Comparison of ENCODE assay signal across 14 cellular contexts in the genomic region with DNA sequence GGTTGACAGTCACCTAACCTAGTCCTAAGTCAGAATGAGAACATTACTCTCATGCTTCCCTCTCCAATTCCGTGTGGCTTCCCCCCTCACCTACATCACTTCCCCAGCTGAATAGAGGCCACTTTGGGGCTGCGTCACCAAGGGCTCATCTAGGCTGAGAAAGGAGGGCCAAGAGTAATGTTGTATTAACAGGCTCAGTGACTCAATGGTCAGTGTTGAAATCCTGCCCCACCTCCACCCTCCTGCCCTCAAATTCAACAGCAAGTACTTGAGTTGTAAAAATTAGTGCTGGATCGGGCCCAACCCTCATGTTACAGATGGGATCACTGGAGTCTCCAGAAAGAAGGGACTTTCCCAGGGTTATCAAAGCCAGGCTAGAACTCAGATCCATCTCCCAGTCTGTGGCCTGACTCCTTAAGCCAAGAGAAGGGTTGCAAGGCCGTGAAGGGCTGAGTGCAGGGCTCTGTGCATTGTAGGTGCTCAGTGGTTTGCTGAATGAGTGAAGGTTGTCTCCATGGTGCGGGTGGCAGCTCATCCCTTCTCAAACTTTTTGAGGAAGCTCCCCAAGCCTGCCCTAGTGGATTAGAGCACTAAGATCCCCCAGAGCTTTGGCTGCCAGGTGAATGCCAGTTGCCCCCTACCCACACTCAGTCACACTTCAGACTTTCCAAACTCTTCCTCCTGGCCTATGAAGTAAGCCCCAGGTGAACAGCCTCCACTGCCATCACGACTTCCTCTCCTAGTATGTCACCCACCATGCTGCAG. TPM values are rescaled to one million over a fixed set of nuclear protein-coding genes. Genes with fewer than 3 reads are reported as not detected.
A peak's percentile ranks its signal among the peaks of the same experiment; 100 is the strongest.
DNase-seq lines count a peak whose midpoint lies in the region; ATAC-seq and TF ChIP-seq lines count a peak whose summit lies in the region.
"Had no signal": no experiment of that assay in that cellular context is flagged by ENCODE, and none has a peak within 500 bp of the region (broad histone marks: within the 10 kb centered on the region; RNA-seq: fewer than 3 reads in every experiment).

No MANE protein-coding gene starts in this region.

- POLR2A ChIA-PET in CD8-positive, alpha-beta memory T cell (lab: Charles Lee): no interaction called here

- TF ChIP-seq CTCF in epithelial cell of esophagus (IDR thresholded peaks at IDR 0.05; ENCODE audit: insufficient read depth, low read depth, low read length, missing control alignments): no peak
- TF ChIP-seq CTCF in sigmoid colon (IDR thresholded peaks at IDR 0.05): no peak

- peaks cover 0 to 20% (median 19%) of the 10 kb centered on the region in 4 donors for H3K4me1 ChIP-seq in sigmoid colon
- H3K4me1 ChIP-seq in CD8-positive, alpha-beta memory T cell (ENCODE audit: insufficient read depth, low read length): peaks cover 19% of the 10 kb centered on the region

- no peak overlapping the region for H3K27ac ChIP-seq in sigmoid colon
- no peak overlapping the region for H3K27ac ChIP-seq in CD8-positive, alpha-beta memory T cell (ENCODE audit: low read depth, low read length)
- H3K27ac ChIP-seq: ascending aorta, uterus had no signal

- H3K27me3 Mint-ChIP-seq in CD8-positive, alpha-beta memory T cell: peaks cover 17 to 20% of the 10 kb centered on the region in 2 donors

- TF ChIP-seq POLR2A in sigmoid colon (IDR thresholded peaks at IDR 0.05): no peak

- TF ChIP-seq EP300 in sigmoid colon (IDR thresholded peaks at IDR 0.05): no peak

- no peaks in the 10 kb centered on the region for H3K27me3 ChIP-seq in sigmoid colon
- H3K27me3 ChIP-seq in CD8-positive, alpha-beta memory T cell (ENCODE audit: insufficient read depth, low read length, poor library complexity, severe bottlenecking): no peaks in the 10 kb centered on the region
- H3K27me3 ChIP-seq: ascending aorta, uterus had no signal

- intact Hi-C loops in sigmoid colon (cut with DNase I): no loop called here

- ATAC-seq in HG03565 (IDR thresholded peaks at IDR 0.05; ENCODE audit: unreplicated experiment): no peak

- H3K4me1 Mint-ChIP-seq in CD8-positive, alpha-beta memory T cell: peaks cover 5 to 15% (median 11%) of the 10 kb centered on the region in 3 donors

- WGBS in sigmoid colon, 2 donors: 75 to 80% methylated on average over 6 of the region's 6 CpGs

- H3K4me3 ChIP-seq in epithelial cell of esophagus (ENCODE audit: low read length) (no peak overlapping the region), sigmoid colon (no peak overlapping the region)
- H3K4me3 ChIP-seq in CD8-positive, alpha-beta memory T cell (ENCODE audit: low read length): no peak overlapping the region
- H3K4me3 ChIP-seq: ascending aorta, uterus had no signal

- DNase-seq in EL (peak; percentile 56), NOMO-1 treated with dmso at 0.1 percent for 144 hours (lab: John Stamatoyannopoulos, UW; ENCODE audit: unreplicated experiment) (peak; percentile 85), epithelial cell of esophagus (ENCODE audit: low read depth) (peak; percentile 86), sigmoid colon (peak; percentile 62), GM19240 (ENCODE audit: insufficient read length, low spot score) (no peak), cerebellar cortex (ENCODE audit: low spot score) (no peak)
- no peak for DNase-seq in CD8-positive, alpha-beta memory T cell
- DNase-seq: activated CD8-positive, alpha-beta memory T cell treated with anti-CD3 and anti-CD28 coated beads for 24 hours; NCI-H2029 treated with DMSO at 0.1 percent for 48 hours; stimulated activated CD4-positive, alpha-beta T cell treated with anti-CD3 and anti-CD28 coated beads, Interleukin-4, amount 100 ng/mL, for 1 hour; uterus had no signal

- H3K9me3 Mint-ChIP-seq in CD8-positive, alpha-beta memory T cell: no peaks in the 10 kb centered on the region

- H3K36me3 ChIP-seq in sigmoid colon: no peaks in the 10 kb centered on the region
- H3K36me3 ChIP-seq in CD8-positive, alpha-beta memory T cell (ENCODE audit: insufficient read depth, low read length): no peaks in the 10 kb centered on the region
- H3K36me3 ChIP-seq: ascending aorta, uterus had no signal

- no peaks in the 10 kb centered on the region for H3K36me3 Mint-ChIP-seq in CD8-positive, alpha-beta memory T cell

- CTCF ChIA-PET in CD8-positive, alpha-beta memory T cell (lab: Charles Lee): interaction anchor here (0.5 kb wide), 1 partner anchor 35 kb away, joined by 4 read pairs; no protein-coding TSS in a partner anchor

- H3K9me3 ChIP-seq in sigmoid colon: no peaks in the 10 kb centered on the region
- no peaks in the 10 kb centered on the region for H3K9me3 ChIP-seq in CD8-positive, alpha-beta memory T cell (ENCODE audit: low read length)
- H3K9me3 ChIP-seq: ascending aorta, uterus had no signal

- H3K4me3 Mint-ChIP-seq in CD8-positive, alpha-beta memory T cell: no peak overlapping the region

- peak overlapping the region in 2 of 8 donors; percentile 44 to 56 for H3K27ac Mint-ChIP-seq in CD8-positive, alpha-beta memory T cell

RNA-seq across cellular contexts. Expression of gene DGAT2, which starts 3.2 kb away (rescaled TPM):
- 10 to 100 TPM in 1 of 4 donors, 1 to 10 TPM in 1, under 1 TPM in 2; 0.55 to 20.3 (median 0.92) TPM for total RNA-seq in sigmoid colon
- 10 to 100 TPM in 1 of 3 donors, 1 to 10 TPM in 2; 1.2 to 16.5 (median 3.6) TPM for polyA plus RNA-seq in sigmoid colon
- 1 to 10 TPM; 5.5 to 5.6 TPM for total RNA-seq in CD8-positive, alpha-beta memory T cell
- not detected for polyA plus RNA-seq in CD8-positive, alpha-beta memory T cell

RNA-seq across cellular contexts. Expression of gene UVRAG, which starts 43.2 kb away (rescaled TPM):
- total RNA-seq in sigmoid colon: 10 to 100 TPM; 29.3 to 43.2 (median 35.6) TPM
- polyA plus RNA-seq in sigmoid colon: 10 to 100 TPM in 1 of 3 donors, 1 to 10 TPM in 2; 4.9 to 10.8 (median 6.6) TPM
- 10 to 100 TPM; 18.0 to 20.9 TPM for total RNA-seq in CD8-positive, alpha-beta memory T cell
- 17.1 TPM for polyA plus RNA-seq in CD8-positive, alpha-beta memory T cell

RNA-seq across cellular contexts. Expression of gene MOGAT2, which starts 54.2 kb away (rescaled TPM):
- under 1 TPM in 1 of 4 donors, not detected in 3; 0.36 TPM for total RNA-seq in sigmoid colon
- 10 to 100 TPM; 26.4 to 98.5 (median 28.2) TPM for polyA plus RNA-seq in sigmoid colon
- not detected for total RNA-seq in CD8-positive, alpha-beta memory T cell
- polyA plus RNA-seq in CD8-positive, alpha-beta memory T cell: not detected
- total RNA-seq: ascending aorta, SK-MEL-5 had no signal

Comparison
In these comparisons a context has a peak if more than half of its experiments do, and no peak if none do; other contexts are left out.
1. DNase-seq: peak in EL (single experiment), NOMO-1 treated with dmso at 0.1 percent for 144 hours (single experiment), epithelial cell of esophagus (single experiment) and sigmoid colon (single experiment); none in GM19240 (single experiment), CD8-positive, alpha-beta memory T cell (0 of 5) and cerebellar cortex (single experiment).